ENCODE assay signal across 12 cellular contexts in the genomic region with DNA sequence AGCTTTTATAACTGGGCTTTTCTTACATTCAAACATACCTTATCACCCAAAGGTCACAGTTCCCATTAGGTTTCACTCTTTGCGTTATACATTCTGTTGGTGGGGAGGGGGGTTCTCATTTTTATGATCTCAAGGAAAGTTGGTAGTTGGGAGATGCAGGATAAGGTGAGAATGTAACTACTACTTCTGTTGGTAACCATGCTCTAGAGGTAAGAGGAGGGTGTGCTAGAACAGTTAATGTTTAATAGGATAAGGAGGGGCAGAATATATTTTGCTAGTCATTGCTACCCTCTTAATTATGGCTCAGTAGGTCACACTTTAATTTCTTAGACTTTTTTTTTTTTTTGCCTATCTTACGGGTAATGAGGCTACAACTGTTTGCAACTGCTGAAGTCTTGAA. TPM values are rescaled to one million over a fixed set of nuclear protein-coding genes. Genes with fewer than 3 reads are reported as not detected.
DNase-seq lines count a peak whose midpoint lies in the region; ATAC-seq, FAIRE-seq and TF ChIP-seq lines count a peak whose summit lies in the region.
"Had no signal": no experiment of that assay in that cellular context is flagged by ENCODE, and none has a peak within 500 bp of the region (broad histone marks: within the 10 kb centered on the region; RNA-seq: fewer than 3 reads in every experiment).

No MANE protein-coding gene starts in this region.

- H3K9me3 ChIP-seq in Peyer's patch (no peaks in the 10 kb centered on the region), Karpas-422 (ENCODE audit: low read length) (no peaks in the 10 kb centered on the region)

- no peak for TF ChIP-seq POLR2A in Peyer's patch (IDR thresholded peaks at IDR 0.05)

- peak overlapping the region in 1 of 4 donors; percentile 9 for H3K4me3 ChIP-seq in Peyer's patch
- no peak overlapping the region for H3K4me3 ChIP-seq in Karpas-422 (ENCODE audit: low read length)

- TF ChIP-seq CTCF in Peyer's patch (IDR thresholded peaks at IDR 0.05) = no peak
- TF ChIP-seq CTCF in osteocyte (IDR thresholded peaks at IDR 0.05) = no peak

- H4K20me1 ChIP-seq in Karpas-422 (ENCODE audit: insufficient read depth, low read depth, low read length) = peaks cover 79% of the 10 kb centered on the region

- H3K4me1 ChIP-seq in Peyer's patch (peaks cover 0 to 55% (median 15%) of the 10 kb centered on the region in 4 donors), Karpas-422 (ENCODE audit: low read length) (peaks cover 26% of the 10 kb centered on the region)

- FAIRE-seq in GM18507 (lab: Jason Lieb, UNC) (peak; percentile 36), GM19239 (lab: Jason Lieb, UNC) (no peak)

- no peak for ATAC-seq in GM18868 (IDR thresholded peaks at IDR 0.05; ENCODE audit: unreplicated experiment)
- ATAC-seq in Right ventricle myocardium superior (ENCODE audit: poor library complexity) = no peak

- H2AFZ ChIP-seq in Karpas-422 (ENCODE audit: low read length) = no peak overlapping the region

- H3K9me3 Mint-ChIP-seq in osteocyte (ENCODE audit: unreplicated experiment) = no peaks in the 10 kb centered on the region

- H3K27me3 ChIP-seq in Peyer's patch (no peaks in the 10 kb centered on the region), Karpas-422 (ENCODE audit: low read length) (no peaks in the 10 kb centered on the region)

- H3K27me3 Mint-ChIP-seq in osteocyte (ENCODE audit: unreplicated experiment) = no peaks in the 10 kb centered on the region

- peaks cover 42% of the 10 kb centered on the region for H3K36me3 Mint-ChIP-seq in osteocyte (ENCODE audit: unreplicated experiment)

- no peak overlapping the region for H3K9ac ChIP-seq in Karpas-422 (ENCODE audit: low read length)

- peak overlapping the region; percentile 3 for H3K27ac Mint-ChIP-seq in osteocyte (ENCODE audit: unreplicated experiment)

- intact Hi-C loops in Right ventricle myocardium superior (cut with DNase I) = no loop called here

- no peaks in the 10 kb centered on the region for H3K9me2 ChIP-seq in Karpas-422 (replicated peaks; ENCODE audit: insufficient read depth, low read length)

- peaks cover 0 to 32% (median 2%) of the 10 kb centered on the region in 3 donors for H3K36me3 ChIP-seq in Peyer's patch
- H3K36me3 ChIP-seq in Karpas-422 (ENCODE audit: insufficient read depth, low read length) = peaks cover 96% of the 10 kb centered on the region

- no peak overlapping the region for H3K4me2 ChIP-seq in Karpas-422 (ENCODE audit: low read depth, low read length, poor library complexity, severe bottlenecking)

- H3K27ac ChIP-seq in Peyer's patch (peak overlapping the region in 3 of 4 donors; percentile 33 to 83 (median 82)), epithelial cell of prostate (peak overlapping the region; percentile 42), Karpas-422 (ENCODE audit: low read length) (no peak overlapping the region)

- DNase-seq in GM18507 (ENCODE audit: extremely low spot score, insufficient read length, low read depth) (no peak), Peyer's patch (no peak), epithelial cell of prostate (ENCODE audit: low read depth, low spot score) (no peak), osteocyte (ENCODE audit: extremely low spot score, unreplicated experiment) (no peak), GM19239 (ENCODE audit: insufficient read length, low spot score) (no peak), Right ventricle myocardium superior (no peak), Karpas-422 (no peak)
- DNase-seq: activated CD4-positive, alpha-beta T cell treated with anti-CD3 and anti-CD28 coated beads, Interleukin-2, amount 50 U/mL, for 1 hour; cortex of kidney had no signal

- H3K4me1 Mint-ChIP-seq in osteocyte (ENCODE audit: unreplicated experiment) = peaks cover 36% of the 10 kb centered on the region

- H3K79me2 ChIP-seq in Karpas-422 (ENCODE audit: low read length) = peaks cover 99% of the 10 kb centered on the region

- no peak overlapping the region for H3K4me3 Mint-ChIP-seq in osteocyte (ENCODE audit: unreplicated experiment)

RNA-seq across cellular contexts. Expression of a gene that starts 10.7 kb away (rescaled TPM):
- total RNA-seq in Peyer's patch (100 to 1,000 TPM; 236 to 470 (median 287) TPM), osteocyte (529 and 538 TPM in 2 replicates), Right ventricle myocardium superior (800 TPM)
- 652 and 1,200 TPM in 2 replicates for total RNA-seq in Karpas-422 (2014; rRNA removed; shearing (Covaris generic); ENCODE audit: low replicate concordance)

RNA-seq across cellular contexts. Expression of a gene that starts 34.7 kb away (rescaled TPM):
- 10 to 100 TPM; 15.1 to 41.7 (median 26.1) TPM for total RNA-seq in Peyer's patch
- 26.7 and 30.2 TPM in 2 replicates for total RNA-seq in osteocyte
- 17.6 TPM for total RNA-seq in Right ventricle myocardium superior
- total RNA-seq in Karpas-422 (2014; rRNA removed; shearing (Covaris generic); ENCODE audit: low replicate concordance) = 42.1 and 53.0 TPM in 2 replicates

RNA-seq across cellular contexts. Expression of a gene that starts 47.1 kb away (rescaled TPM):
- total RNA-seq in Peyer's patch (not detected), osteocyte (not detected in 2 replicates), Right ventricle myocardium superior (not detected)
- not detected in 2 replicates for total RNA-seq in Karpas-422 (2014; rRNA removed; shearing (Covaris generic); ENCODE audit: low replicate concordance)
- total RNA-seq: M059J, myocyte had no signal
